ENCODE assay signal across 9 cellular contexts in the genomic region with DNA sequence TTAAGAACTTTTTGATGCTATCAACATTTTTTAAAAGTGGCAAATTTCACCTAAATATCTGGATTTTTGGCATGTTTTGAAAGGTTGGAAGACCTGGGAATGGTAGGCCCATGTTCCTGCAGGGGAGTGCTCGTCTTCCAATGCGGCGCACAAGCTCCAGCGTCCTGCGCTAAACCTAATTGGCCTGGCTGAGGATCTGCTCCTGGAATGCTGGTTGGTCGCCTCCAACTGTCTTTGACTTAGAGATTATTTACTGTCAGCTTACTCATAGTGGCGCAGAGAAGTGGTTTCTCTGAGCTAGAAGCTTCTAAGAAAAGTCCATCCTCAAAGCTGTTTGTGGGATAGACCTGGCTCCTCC. TPM values are rescaled to one million over a fixed set of nuclear protein-coding genes. Genes with fewer than 3 reads are reported as not detected.
DNase-seq lines count a peak whose midpoint lies in the region; ATAC-seq, FAIRE-seq and TF ChIP-seq lines count a peak whose summit lies in the region.
"Had no signal": no experiment of that assay in that cellular context is flagged by ENCODE, and none has a peak within 500 bp of the region (broad histone marks: within the 10 kb centered on the region; RNA-seq: fewer than 3 reads in every experiment).

No MANE protein-coding gene starts in this region.

- no peaks in the 10 kb centered on the region for H3K9me1 ChIP-seq in keratinocyte (ENCODE audit: control insufficient read depth, extremely low read depth, insufficient read depth, low read length)

- ATAC-seq in left lobe of liver, result no peak

- peaks cover 15% of the 10 kb centered on the region for H3K36me3 Mint-ChIP-seq in activated T-helper 1 cell treated with anti-CD3 and anti-CD28 coated beads, Interleukin-12 subunit alpha, Interleukin-12 subunit beta, Interleukin-2, Interleukin-4 antibody, amounts not matched to agents 30 ng/mL and 10 ng/mL and 1 ng/mL, durations not matched to agents 14 hours and 24 hours and 36 hours (ENCODE audit: low read depth)

- H3K9ac ChIP-seq in keratinocyte (ENCODE audit: control insufficient read depth, extremely low read depth, insufficient read depth, low read length), result no peak overlapping the region
- peak overlapping the region; percentile 52 to 66 for H3K9ac ChIP-seq in stomach smooth muscle (ENCODE audit: low read length in 2 of 2)

- H2AFZ ChIP-seq in keratinocyte (ENCODE audit: control insufficient read depth, low read length), result peak overlapping the region; percentile 77

- no peak for TF ChIP-seq CTCF in keratinocyte (optimal IDR thresholded peaks at IDR 0.05 in 1 of 3, IDR thresholded peaks at IDR 0.05 in 1 of 3, conservative IDR thresholded peaks at IDR 0.05 in 1 of 3; ENCODE audit: extremely low read depth in 1 of 3, insufficient read depth in 2 of 3, low read length in 3 of 3)

- peaks cover 12% of the 10 kb centered on the region for H3K79me2 ChIP-seq in keratinocyte (ENCODE audit: control insufficient read depth, insufficient read depth, low read length)

- peak overlapping the region; percentile 83 for H3K27ac Mint-ChIP-seq in activated T-helper 1 cell treated with anti-CD3 and anti-CD28 coated beads, Interleukin-12 subunit alpha, Interleukin-12 subunit beta, Interleukin-2, Interleukin-4 antibody, amounts not matched to agents 30 ng/mL and 10 ng/mL and 1 ng/mL, durations not matched to agents 14 hours and 24 hours and 36 hours

- H3K4me2 ChIP-seq in keratinocyte (ENCODE audit: control insufficient read depth, extremely low read depth, insufficient read depth, low read depth, low read length), result peak overlapping the region; percentile 72

- H3K4me3 Mint-ChIP-seq in activated T-helper 1 cell treated with anti-CD3 and anti-CD28 coated beads, Interleukin-12 subunit alpha, Interleukin-12 subunit beta, Interleukin-2, Interleukin-4 antibody, amounts not matched to agents 30 ng/mL and 10 ng/mL and 1 ng/mL, durations not matched to agents 14 hours and 24 hours and 36 hours, result peak overlapping the region; percentile 89

- H3K27me3 Mint-ChIP-seq in activated T-helper 1 cell treated with anti-CD3 and anti-CD28 coated beads, Interleukin-12 subunit alpha, Interleukin-12 subunit beta, Interleukin-2, Interleukin-4 antibody, amounts not matched to agents 30 ng/mL and 10 ng/mL and 1 ng/mL, durations not matched to agents 14 hours and 24 hours and 36 hours (ENCODE audit: insufficient read depth), result no peaks in the 10 kb centered on the region

- H3K27ac ChIP-seq in keratinocyte (ENCODE audit: control insufficient read depth, insufficient read depth, low read length) (peak overlapping the region; percentile 13), stomach smooth muscle (ENCODE audit: low read length) (peak overlapping the region; percentile 46)

- no peaks in the 10 kb centered on the region for H3K9me3 Mint-ChIP-seq in activated T-helper 1 cell treated with anti-CD3 and anti-CD28 coated beads, Interleukin-12 subunit alpha, Interleukin-12 subunit beta, Interleukin-2, Interleukin-4 antibody, amounts not matched to agents 30 ng/mL and 10 ng/mL and 1 ng/mL, durations not matched to agents 14 hours and 24 hours and 36 hours

- DNase-seq in NCI-H82 (lab: John Stamatoyannopoulos, UW), result peak; percentile 46
- DNase-seq in NCI-H82 treated with DMSO at 0.1 percent for 48 hours (lab: John Stamatoyannopoulos, UW; ENCODE audit: unreplicated experiment), result no peak
- no peak for DNase-seq in activated T-helper 1 cell treated with anti-CD3 and anti-CD28 coated beads, Interleukin-12 subunit alpha, Interleukin-12 subunit beta, Interleukin-2, Interleukin-4 antibody, amounts not matched to agents 30 ng/mL and 10 ng/mL and 1 ng/mL, durations not matched to agents 14 hours and 24 hours and 36 hours (ENCODE audit: low spot score)
- no peak for DNase-seq in keratinocyte (ENCODE audit: low read depth, low spot score)
- DNase-seq in left lobe of liver (ENCODE audit: low spot score), result no peak
- DNase-seq in SIG-M5 treated with dmso at 0.1 percent for 504 hours (lab: John Stamatoyannopoulos, UW; ENCODE audit: unreplicated experiment), result no peak
- no peak for DNase-seq in stimulated activated CD4-positive, alpha-beta T cell treated with anti-CD3 and anti-CD28 coated beads, Interleukin-15, amount 100 ng/mL, for 24 hours

- H3K36me3 ChIP-seq in keratinocyte (ENCODE audit: control insufficient read depth in 2 of 2, extremely low read depth in 1 of 2, insufficient read depth in 2 of 2, low read length in 2 of 2) (peaks cover 0 to 3% of the 10 kb centered on the region in 2 experiments), stomach smooth muscle (ENCODE audit: control insufficient read depth in 2 of 2, insufficient read depth in 2 of 2, low read length in 2 of 2) (peaks cover 0 to 6% of the 10 kb centered on the region in 2 donors)

- FAIRE-seq in keratinocyte (lab: Jason Lieb, UNC), result no peak
- FAIRE-seq: A204.1 had no signal

- H3K9me3 ChIP-seq in keratinocyte (ENCODE audit: control insufficient read depth, low read depth, low read length) (no peaks in the 10 kb centered on the region), stomach smooth muscle (ENCODE audit: control insufficient read depth in 2 of 2, low read length in 2 of 2) (no peaks in the 10 kb centered on the region)

- peaks cover 53% of the 10 kb centered on the region for H3K4me1 Mint-ChIP-seq in activated T-helper 1 cell treated with anti-CD3 and anti-CD28 coated beads, Interleukin-12 subunit alpha, Interleukin-12 subunit beta, Interleukin-2, Interleukin-4 antibody, amounts not matched to agents 30 ng/mL and 10 ng/mL and 1 ng/mL, durations not matched to agents 14 hours and 24 hours and 36 hours (ENCODE audit: low read depth)

- no peaks in the 10 kb centered on the region for H4K20me1 ChIP-seq in keratinocyte (ENCODE audit: control insufficient read depth, extremely low read depth, insufficient read depth, low read length)

- H3K4me1 ChIP-seq in keratinocyte (ENCODE audit: control insufficient read depth, extremely low read depth, insufficient read depth, low read length), result peaks cover 26% of the 10 kb centered on the region
- peaks cover 22% of the 10 kb centered on the region for H3K4me1 ChIP-seq in stomach smooth muscle (ENCODE audit: control insufficient read depth, insufficient read depth, low read length)

- intact Hi-C loops in activated T-helper 1 cell treated with anti-CD3 and anti-CD28 coated beads, Interleukin-12 subunit alpha, Interleukin-12 subunit beta, Interleukin-2, Interleukin-4 antibody, amounts not matched to agents 30 ng/mL and 10 ng/mL and 1 ng/mL, durations not matched to agents 14 hours and 24 hours and 36 hours (cut with micrococcal nuclease), result loop anchor here (10.0 kb wide), 2 partner anchors 247 to 547 kb away; a partner anchor contains a TSS

- peak overlapping the region in 2 of 3 experiments; percentile 11 to 92 for H3K4me3 ChIP-seq in keratinocyte (ENCODE audit: control insufficient read depth in 2 of 3, extremely low read depth in 1 of 3, insufficient read depth in 2 of 3, low read depth in 1 of 3, low read length in 3 of 3)
- peak overlapping the region; percentile 81 to 92 for H3K4me3 ChIP-seq in stomach smooth muscle (ENCODE audit: low read length in 2 of 2)

- H3K27me3 ChIP-seq in keratinocyte (ENCODE audit: control insufficient read depth, extremely low read depth, insufficient read depth, low read length), result no peaks in the 10 kb centered on the region
- H3K27me3 ChIP-seq in stomach smooth muscle (ENCODE audit: control insufficient read depth in 1 of 2, insufficient read depth in 2 of 2, low read length in 2 of 2), result no peaks in the 10 kb centered on the region

- dilution Hi-C loops in keratinocyte (cut with MboI; ENCODE audit: extremely low pct_ligation_motif_present, low sequenced_read_pairs), result no loop called here

RNA-seq across cellular contexts. Expression of a gene that starts 0.6 kb away (rescaled TPM):
- total RNA-seq in activated T-helper 1 cell treated with anti-CD3 and anti-CD28 coated beads, Interleukin-12 subunit alpha, Interleukin-12 subunit beta, Interleukin-2, Interleukin-4 antibody, amounts not matched to agents 30 ng/mL and 10 ng/mL and 1 ng/mL, durations not matched to agents 14 hours and 24 hours and 36 hours, result 39.8 and 40.7 TPM in 2 replicates
- polyA plus RNA-seq in keratinocyte, result 28.8 to 56.3 TPM (median 42.6 TPM) in 3 replicates
- polyA plus RNA-seq in keratinocyte (2011; ENCODE audit: low read depth), result 118 TPM
- 49.1 and 67.7 TPM in 2 replicates for polyA plus RNA-seq in keratinocyte (2011; cell fraction: cytosol; rRNA removed)
- polyA plus RNA-seq in keratinocyte (2011; cell fraction: nucleus; rRNA removed), result 166 and 190 TPM in 2 replicates
- 97.8 and 136 TPM in 2 replicates for polyA plus RNA-seq in keratinocyte (2012; ENCODE audit: low replicate concordance)
- 62.9 to 141 TPM (median 89.5 TPM) in 3 replicates for polyA minus RNA-seq in keratinocyte
- polyA minus RNA-seq in keratinocyte (2011; cell fraction: cytosol; rRNA and poly(A)+ RNA removed), result 27.8 TPM
- 91.0 and 121 TPM in 2 replicates for polyA minus RNA-seq in keratinocyte (2011; cell fraction: nucleus; rRNA and poly(A)+ RNA removed)
- total RNA-seq in left lobe of liver, result 7.3 TPM

RNA-seq across cellular contexts. Expression of a gene that starts 51.5 kb away (rescaled TPM):
- total RNA-seq in activated T-helper 1 cell treated with anti-CD3 and anti-CD28 coated beads, Interleukin-12 subunit alpha, Interleukin-12 subunit beta, Interleukin-2, Interleukin-4 antibody, amounts not matched to agents 30 ng/mL and 10 ng/mL and 1 ng/mL, durations not matched to agents 14 hours and 24 hours and 36 hours, result 18.7 and 19.6 TPM in 2 replicates
- 35.1 to 44.3 TPM (median 35.4 TPM) in 3 replicates for polyA plus RNA-seq in keratinocyte
- polyA plus RNA-seq in keratinocyte (2011; ENCODE audit: low read depth), result 14.5 TPM
- polyA plus RNA-seq in keratinocyte (2011; cell fraction: cytosol; rRNA removed), result 28.0 and 37.6 TPM in 2 replicates
- polyA plus RNA-seq in keratinocyte (2011; cell fraction: nucleus; rRNA removed), result 40.4 and 40.6 TPM in 2 replicates
- 21.1 and 36.6 TPM in 2 replicates for polyA plus RNA-seq in keratinocyte (2012; ENCODE audit: low replicate concordance)
- 19.9 to 33.9 TPM (median 27.0 TPM) in 3 replicates for polyA minus RNA-seq in keratinocyte
- 20.1 TPM for polyA minus RNA-seq in keratinocyte (2011; cell fraction: cytosol; rRNA and poly(A)+ RNA removed)
- polyA minus RNA-seq in keratinocyte (2011; cell fraction: nucleus; rRNA and poly(A)+ RNA removed), result 17.8 and 25.9 TPM in 2 replicates
- 33.5 TPM for total RNA-seq in left lobe of liver
